1 cellular context compared by ENCODE assay signal in the genomic region with DNA sequence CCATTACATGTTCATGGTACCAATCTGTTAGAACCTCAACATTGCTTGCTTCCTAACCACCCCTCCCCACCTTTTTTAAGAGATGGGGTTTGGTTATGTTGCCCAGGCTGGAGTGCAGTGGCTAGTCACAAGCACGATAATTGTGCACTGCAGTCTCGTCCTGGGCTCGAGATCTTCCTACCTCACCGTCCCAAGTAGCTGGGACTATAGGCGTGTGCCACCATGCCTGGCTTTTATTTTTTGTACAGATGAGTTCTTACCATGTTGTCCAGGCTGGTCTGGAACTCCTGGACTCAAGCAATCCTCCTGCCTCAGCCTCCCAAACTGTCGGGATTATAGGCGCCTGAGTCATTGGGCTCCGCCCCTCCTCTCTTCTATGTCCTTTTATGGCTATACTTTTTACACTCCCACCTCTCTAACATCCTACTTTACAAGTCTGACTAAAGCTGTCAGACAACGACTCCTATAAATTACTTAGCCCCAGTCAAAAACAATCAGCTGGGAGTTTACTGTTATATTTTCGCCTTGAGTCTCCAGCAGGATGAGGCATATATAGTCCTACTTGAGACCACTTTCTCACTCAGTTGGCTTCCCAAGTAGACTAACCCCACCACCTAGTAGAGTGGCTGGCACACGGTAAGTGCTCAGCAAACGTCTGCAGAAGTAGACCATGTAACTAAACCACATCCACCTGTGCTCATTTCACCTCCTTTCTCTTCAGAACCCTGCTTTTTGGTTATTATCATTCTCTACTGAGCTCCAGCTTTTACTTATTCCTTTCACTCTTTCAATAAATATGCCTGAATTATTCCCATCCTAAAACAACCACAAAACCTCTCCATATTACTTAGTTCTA.
TF ChIP-seq lines count a peak whose summit lies in the region.

No MANE protein-coding gene starts in this region.

TF ChIP-seq in endothelial cell of umbilical vein, 7 proteins besides CTCF, POLR2A, EP300 and RAD21:
- TF ChIP-seq POLR2AphosphoS5 (IDR thresholded peaks at IDR 0.05; ENCODE audit: insufficient read depth, low read depth, low read length) (no peak), EZH2 (IDR thresholded peaks at IDR 0.05; ENCODE audit: borderline replicate concordance, low read depth, low read length, severe bottlenecking) (no peak), JUN (IDR thresholded peaks at IDR 0.05; ENCODE audit: borderline replicate concordance, insufficient read depth, insufficient read length, low read depth) (no peak), FOS (IDR thresholded peaks at IDR 0.05; ENCODE audit: borderline replicate concordance, insufficient read depth, low read length) (no peak), MYC (IDR thresholded peaks at IDR 0.05; ENCODE audit: low read depth, low read length) (no peak), GATA2 (IDR thresholded peaks at IDR 0.05; ENCODE audit: insufficient read depth, insufficient read length, low read depth, low read length) (no peak)
- TF ChIP-seq, protein P1, sequence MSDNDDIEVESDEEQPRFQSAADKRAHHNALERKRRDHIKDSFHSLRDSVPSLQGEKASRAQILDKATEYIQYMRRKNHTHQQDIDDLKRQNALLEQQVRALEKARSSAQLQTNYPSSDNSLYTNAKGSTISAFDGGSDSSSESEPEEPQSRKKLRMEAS (IDR thresholded peaks at IDR 0.05; ENCODE audit: insufficient read depth, insufficient read length): no peak
